Comparison of ENCODE assay signal across 9 cellular contexts in the genomic region with DNA sequence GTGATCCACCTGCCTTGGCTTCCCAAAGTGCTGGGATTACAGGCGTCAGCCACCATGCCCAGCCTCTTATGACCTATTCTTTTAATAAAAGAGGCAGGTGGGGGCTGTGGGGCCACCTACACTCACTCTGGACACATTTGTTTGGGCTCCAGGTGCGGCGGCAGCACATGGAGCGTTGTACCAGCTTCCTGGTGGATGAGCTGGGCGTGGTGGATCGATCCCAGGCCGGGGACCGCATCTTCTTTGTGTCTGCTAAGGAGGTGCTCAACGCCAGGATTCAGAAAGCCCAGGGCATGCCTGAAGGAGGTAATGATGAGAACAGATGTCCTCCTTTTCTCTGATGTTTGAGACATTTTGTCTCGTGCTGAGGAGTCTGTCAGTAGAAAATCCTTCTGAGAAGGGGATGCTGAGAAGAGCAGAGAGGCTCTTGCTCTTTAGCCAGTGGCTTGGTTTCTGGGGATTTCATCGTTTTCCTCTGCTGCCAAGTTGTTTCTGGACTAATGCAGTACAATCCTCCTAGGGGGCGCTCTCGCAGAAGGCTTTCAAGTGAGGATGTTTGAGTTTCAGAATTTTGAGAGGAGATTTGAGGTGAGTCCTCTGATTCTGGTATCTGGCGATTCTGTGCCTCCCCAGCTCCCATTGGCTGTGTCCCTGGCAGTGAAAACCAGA. TPM values are rescaled to one million over a fixed set of nuclear protein-coding genes. Genes with fewer than 3 reads are reported as not detected.
A peak's percentile ranks its signal among the peaks of the same experiment; 100 is the strongest.
DNase-seq lines count a peak whose midpoint lies in the region; ATAC-seq, FAIRE-seq and TF ChIP-seq lines count a peak whose summit lies in the region.
"Had no signal": no experiment of that assay in that cellular context is flagged by ENCODE, and none has a peak within 500 bp of the region (broad histone marks: within the 10 kb centered on the region; RNA-seq: fewer than 3 reads in every experiment).

No MANE protein-coding gene starts in this region.

- no peak for TF ChIP-seq POLR2A in erythroblast (IDR thresholded peaks at IDR 0.05; ENCODE audit: low read length)

- WGBS in psoas muscle, 3 donors: 75 to 77% (median 77%) methylated on average over 14 of the region's 14 CpGs

- H3K4me3 ChIP-seq in psoas muscle: no peak overlapping the region
- H3K4me3 ChIP-seq: pancreas had no signal

- intact Hi-C loops in psoas muscle (cut with DNase I): no loop called here

- no peaks in the 10 kb centered on the region for H3K4me1 ChIP-seq in psoas muscle
- H3K4me1 ChIP-seq: pancreas had no signal

- H3K27me3 ChIP-seq in psoas muscle (ENCODE audit: insufficient read depth in 3 of 3, low read length in 2 of 3): no peaks in the 10 kb centered on the region
- H3K27me3 ChIP-seq: pancreas had no signal

- FAIRE-seq in HTR-8/SVneo (lab: Jason Lieb, UNC): no peak
- FAIRE-seq: pancreas had no signal

- TF ChIP-seq CTCF in psoas muscle (IDR thresholded peaks at IDR 0.05): peak; percentile 25

- ATAC-seq in psoas muscle (no peak), HG02938 (IDR thresholded peaks at IDR 0.05; ENCODE audit: unreplicated experiment) (no peak), GM18861 (IDR thresholded peaks at IDR 0.05; ENCODE audit: unreplicated experiment) (no peak), HG03097 (IDR thresholded peaks at IDR 0.05; ENCODE audit: low FRiP score, unreplicated experiment) (no peak)

- H3K27ac ChIP-seq in psoas muscle: peak overlapping the region; percentile 30
- H3K27ac ChIP-seq: pancreas had no signal

- peaks cover 29 to 100% of the 10 kb centered on the region in 2 donors for H3K36me3 ChIP-seq in psoas muscle (ENCODE audit: insufficient read depth in 1 of 2, low read depth in 1 of 2)

- peak; percentile 45 for DNase-seq in D341Med (ENCODE audit: low spot score)
- peak; percentile 19 for DNase-seq in HTR-8/SVneo (ENCODE audit: insufficient read length, low spot score)
- peak; percentile 81 for DNase-seq in activated CD4-positive, alpha-beta T cell treated with anti-CD3 and anti-CD28 coated beads for 48 hours
- peak; percentile 84 to 90 for DNase-seq in erythroblast (lab: John Stamatoyannopoulos, UW)
- DNase-seq in psoas muscle: no peak

- H3K9me3 ChIP-seq in psoas muscle: no peaks in the 10 kb centered on the region
- H3K9me3 ChIP-seq: pancreas had no signal

RNA-seq across cellular contexts. Expression of a gene that starts 17.9 kb away (rescaled TPM):
- total RNA-seq in psoas muscle: 10 to 100 TPM; 14.4 to 20.3 (median 16.7) TPM
- polyA plus RNA-seq in psoas muscle: 10 to 100 TPM; 20.0 to 30.5 (median 23.4) TPM

RNA-seq across cellular contexts. Expression of a gene that starts 21.1 kb away (rescaled TPM):
- total RNA-seq in psoas muscle: 100 to 1,000 TPM; 245 to 542 (median 320) TPM
- polyA plus RNA-seq in psoas muscle: 100 to 1,000 TPM; 163 to 225 (median 177) TPM

Comparison
In these comparisons a context has a peak if more than half of its experiments do, and no peak if none do; other contexts are left out.
1. DNase-seq: peak in D341Med (single experiment), HTR-8/SVneo (single experiment), activated CD4-positive, alpha-beta T cell treated with anti-CD3 and anti-CD28 coated beads for 48 hours (single experiment) and erythroblast (2 of 2); none in psoas muscle (0 of 2).